23 cellular contexts compared by ENCODE assay signal in genomic region chr1:225532240-225532944, GRCh38.
A peak's percentile ranks its signal among the peaks of the same experiment; 100 is the strongest.
DNase-seq lines count a peak whose midpoint lies in the region; ATAC-seq, FAIRE-seq and TF ChIP-seq lines count a peak whose summit lies in the region.
"Had no signal": no experiment of that assay in that cellular context is flagged by ENCODE, and none has a peak within 500 bp of the region (broad histone marks: within the 10 kb centered on the region; RNA-seq: fewer than 3 reads in every experiment).

No MANE protein-coding gene starts in this region.

- no peak overlapping the region for H3K4me3 ChIP-seq in K562
- H3K4me3 ChIP-seq: dorsolateral prefrontal cortex, GM12878, heart right ventricle, testis, uterus had no signal

- TF ChIP-seq POLR2A in K562 (conservative IDR thresholded peaks at IDR 0.05), result no peak

- no peaks in the 10 kb centered on the region for H3K9me1 ChIP-seq in K562 (ENCODE audit: control insufficient read depth, insufficient read depth, low read length)

- no peak overlapping the region for H3K27ac ChIP-seq in K562 (ENCODE audit: extremely low read depth, low read depth, low read length)
- H3K27ac ChIP-seq: dorsolateral prefrontal cortex, heart right ventricle, HL-60, testis, uterus had no signal

- no peak overlapping the region for H3K4me3 Mint-ChIP-seq in osteocyte (ENCODE audit: unreplicated experiment)
- no peak overlapping the region for H3K4me3 Mint-ChIP-seq in activated naive CD8-positive, alpha-beta T cell treated with anti-CD3 and anti-CD28 coated beads for 36 hours
- H3K4me3 Mint-ChIP-seq: activated naive CD8-positive, alpha-beta T cell treated with anti-CD3 and anti-CD28 coated beads, Interleukin-2, amount 50 U/mL, for 24 hours; naive thymus-derived CD8-positive, alpha-beta T cell had no signal

- no peak for TF ChIP-seq CTCF in K562 (IDR thresholded peaks at IDR 0.05 in 2 of 3, conservative IDR thresholded peaks at IDR 0.05 in 1 of 3; ENCODE audit: insufficient read depth in 2 of 3, low read depth in 1 of 3, low read length in 3 of 3)
- TF ChIP-seq CTCF in osteocyte (IDR thresholded peaks at IDR 0.05), result no peak

- TF ChIP-seq RAD21 in K562 (CRISPR knock-in tag; conservative IDR thresholded peaks at IDR 0.05 in 1 of 2, IDR thresholded peaks at IDR 0.05 in 1 of 2), result no peak

- peaks cover 30% of the 10 kb centered on the region for H3K4me1 Mint-ChIP-seq in osteocyte (ENCODE audit: unreplicated experiment)
- no peaks in the 10 kb centered on the region for H3K4me1 Mint-ChIP-seq in activated naive CD8-positive, alpha-beta T cell treated with anti-CD3 and anti-CD28 coated beads for 36 hours
- H3K4me1 Mint-ChIP-seq: activated naive CD8-positive, alpha-beta T cell treated with anti-CD3 and anti-CD28 coated beads, Interleukin-2, amount 50 U/mL, for 24 hours; naive thymus-derived CD8-positive, alpha-beta T cell had no signal

- peaks cover 5% of the 10 kb centered on the region in 2 experiments; a peak in 4 of 5 replicates for H3K27me3 ChIP-seq in K562 (ENCODE audit: control insufficient read depth in 2 of 2, insufficient read depth in 2 of 2, low read length in 2 of 2)
- H3K27me3 ChIP-seq: dorsolateral prefrontal cortex, heart right ventricle, testis, uterus had no signal

- in situ Hi-C loops in K562 (cut with MboI), result no loop called here

- H3K9ac ChIP-seq in K562 (ENCODE audit: insufficient read depth in 1 of 2, low read depth in 2 of 2, low read length in 2 of 2), result no peak overlapping the region

- no peaks in the 10 kb centered on the region for H3K79me2 ChIP-seq in K562 (ENCODE audit: control insufficient read depth, insufficient read depth, low read length)

- peak overlapping the region; percentile 39 for H3K27ac Mint-ChIP-seq in osteocyte (ENCODE audit: unreplicated experiment)
- H3K27ac Mint-ChIP-seq in activated naive CD8-positive, alpha-beta T cell treated with anti-CD3 and anti-CD28 coated beads for 36 hours, result no peak overlapping the region
- H3K27ac Mint-ChIP-seq: activated naive CD8-positive, alpha-beta T cell treated with anti-CD3 and anti-CD28 coated beads, Interleukin-2, amount 50 U/mL, for 24 hours; naive thymus-derived CD8-positive, alpha-beta T cell had no signal

- H3K9me3 ChIP-seq in K562 (replicated peaks; ENCODE audit: control insufficient read depth, insufficient read depth, low read depth, low read length), result no peaks in the 10 kb centered on the region
- H3K9me3 ChIP-seq: heart right ventricle, testis, uterus had no signal

- no peaks in the 10 kb centered on the region for H3K36me3 Mint-ChIP-seq in osteocyte (ENCODE audit: unreplicated experiment)
- H3K36me3 Mint-ChIP-seq in activated naive CD8-positive, alpha-beta T cell treated with anti-CD3 and anti-CD28 coated beads for 36 hours, result no peaks in the 10 kb centered on the region
- H3K36me3 Mint-ChIP-seq: naive thymus-derived CD8-positive, alpha-beta T cell had no signal

- no peak for TF ChIP-seq EP300 in K562 (IDR thresholded peaks at IDR 0.05; ENCODE audit: low read length)

- no peaks in the 10 kb centered on the region for H3K36me3 ChIP-seq in K562 (ENCODE audit: control insufficient read depth, insufficient read depth, low read length)
- H3K36me3 ChIP-seq: uterus had no signal

- H2AFZ ChIP-seq in K562 (ENCODE audit: low read depth, low read length), result no peak overlapping the region

- BruUV-seq in K562 (replicated peaks; lab: Mats Ljungman, UMichigan), result no TSS peak

- FAIRE-seq in K562 (lab: Jason Lieb, UNC), result no peak
- FAIRE-seq: GM12878 had no signal

- 3% methylated on average over 2 of the region's 2 CpGs for WGBS in K562 (ENCODE audit: insufficient coverage, low coverage, missing lambda C conversion rate)

- CTCF ChIA-PET in K562 (lab: Yijun Ruan, JAX; ENCODE audit: low intra/inter-chr PET ratio), result no interaction called here

- intact Hi-C loops in K562 (cut with micrococcal nuclease), result no loop called here

- POLR2A ChIA-PET in K562 (lab: Yijun Ruan, JAX), result interaction anchor here (1.2 to 1.3 kb wide), 2 partner anchors 11 to 48 kb away, joined by 3 read pairs; no protein-coding TSS in a partner anchor

- no peak overlapping the region for H3K4me2 ChIP-seq in K562 (ENCODE audit: insufficient read depth, low read length)

- DNase-seq in NCI-H510A treated with DMSO at 0.1 percent for 48 hours (lab: John Stamatoyannopoulos, UW), result peak; percentile 24
- DNase-seq in NCI-H510A (lab: John Stamatoyannopoulos, UW), result no peak
- DNase-seq in NCI-H146 treated with DMSO at 0.1 percent for 48 hours (lab: John Stamatoyannopoulos, UW; ENCODE audit: unreplicated experiment), result peak; percentile 40
- DNase-seq in K562 (ENCODE audit: extremely low read depth in 1 of 4, low spot score in 3 of 4), result no peak
- DNase-seq in osteocyte (ENCODE audit: extremely low spot score, unreplicated experiment), result no peak
- no peak for DNase-seq in activated naive CD8-positive, alpha-beta T cell treated with anti-CD3 and anti-CD28 coated beads for 36 hours
- DNase-seq: activated gamma-delta T cell; activated naive CD8-positive, alpha-beta T cell treated with anti-CD3 and anti-CD28 coated beads, Interleukin-2, amount 50 U/mL, for 24 hours; DMS79 treated with DMSO at 0.1 percent for 48 hours; dorsolateral prefrontal cortex; HCEC 1CT; heart right ventricle; midbrain; naive thymus-derived CD8-positive, alpha-beta T cell; SIG-M5; stimulated activated CD4-positive, alpha-beta T cell treated with anti-CD3 and anti-CD28 coated beads, Interleukin-4, amount 100 ng/mL, for 1 hour; stimulated activated naive CD4-positive, alpha-beta T cell; testis; uterus had no signal

- H3K9me3 Mint-ChIP-seq in osteocyte (ENCODE audit: unreplicated experiment), result no peaks in the 10 kb centered on the region
- H3K9me3 Mint-ChIP-seq in activated naive CD8-positive, alpha-beta T cell treated with anti-CD3 and anti-CD28 coated beads for 36 hours, result no peaks in the 10 kb centered on the region
- H3K9me3 Mint-ChIP-seq: activated naive CD8-positive, alpha-beta T cell treated with anti-CD3 and anti-CD28 coated beads, Interleukin-2, amount 50 U/mL, for 24 hours; naive thymus-derived CD8-positive, alpha-beta T cell had no signal

- ATAC-seq in K562 (no peak), HG03196 (IDR thresholded peaks at IDR 0.05; ENCODE audit: unreplicated experiment) (no peak)
- ATAC-seq in activated CD4-positive, CD25-positive, alpha-beta regulatory T cell treated with anti-CD3 and anti-CD28 coated beads, Interleukin-2, amount 50 U/mL, for 24 hours, result no peak
- ATAC-seq: activated naive CD8-positive, alpha-beta T cell treated with anti-CD3 and anti-CD28 coated beads, Interleukin-2, amount 50 U/mL, for 24 hours; GM12878; heart right ventricle; naive thymus-derived CD8-positive, alpha-beta T cell had no signal

- no peaks in the 10 kb centered on the region for H3K4me1 ChIP-seq in K562 (replicated peaks in 1 of 2; ENCODE audit: control insufficient read depth in 2 of 2, insufficient read depth in 2 of 2, low read length in 2 of 2)
- H3K4me1 ChIP-seq: uterus had no signal

- H4K20me1 ChIP-seq in K562 (replicated peaks; ENCODE audit: control insufficient read depth, insufficient read depth, low read length), result no peaks in the 10 kb centered on the region

- no peaks in the 10 kb centered on the region for H3K27me3 Mint-ChIP-seq in osteocyte (ENCODE audit: unreplicated experiment)
- H3K27me3 Mint-ChIP-seq in activated naive CD8-positive, alpha-beta T cell treated with anti-CD3 and anti-CD28 coated beads for 36 hours, result peaks cover 16% of the 10 kb centered on the region

TF ChIP-seq in K562, 482 proteins besides CTCF, POLR2A, EP300 and RAD21:
- TF ChIP-seq ZNF316 (IDR thresholded peaks at IDR 0.05), result peak; percentile 70
- TF ChIP-seq C11orf30 (IDR thresholded peaks at IDR 0.05; ENCODE audit: low read depth), result peak; percentile 52; the same call in 1 of the 2 replicates
- no peak for TF ChIP-seq MIER1 (IDR thresholded peaks at IDR 0.05; ENCODE audit: low read depth)
TF ChIP-seq in K562: peak in this region for 2.

Comparison
In these comparisons a context has a peak if more than half of its experiments do, and no peak if none do; other contexts are left out.
1. DNase-seq: peak in NCI-H510A treated with DMSO at 0.1 percent for 48 hours (single experiment) and NCI-H146 treated with DMSO at 0.1 percent for 48 hours (single experiment); none in NCI-H510A (single experiment), K562 (0 of 4), osteocyte (single experiment) and activated naive CD8-positive, alpha-beta T cell treated with anti-CD3 and anti-CD28 coated beads for 36 hours (single experiment).